ENCODE assay signal across 13 cellular contexts in the genomic region with DNA sequence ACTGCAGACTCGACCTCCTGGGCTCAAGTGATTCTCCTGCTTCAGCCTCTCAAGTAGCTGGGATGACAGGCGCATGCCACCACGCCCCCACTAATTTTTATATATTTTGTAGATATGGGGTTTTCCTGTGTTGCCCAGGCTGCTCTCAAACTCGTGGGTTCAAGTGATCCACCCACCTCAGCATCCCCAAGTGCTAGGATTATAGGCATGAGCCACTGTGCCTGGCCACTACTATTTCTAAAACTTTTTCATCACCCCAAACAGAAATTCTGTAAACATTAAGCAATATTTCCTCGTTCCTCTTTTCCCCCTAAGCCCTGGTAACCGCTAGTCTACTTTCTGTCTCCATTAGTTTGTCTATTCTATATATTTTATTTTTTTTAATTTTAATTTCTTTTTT.
"Had no signal": no experiment of that assay in that cellular context is flagged by ENCODE, and none has a peak within 500 bp of the region (broad histone marks: within the 10 kb centered on the region; RNA-seq: fewer than 3 reads in every experiment).

No MANE protein-coding gene starts in this region.

- H3K27ac Mint-ChIP-seq: activated CD4-positive, alpha-beta memory T cell treated with anti-CD3 and anti-CD28 coated beads, Interleukin-2, amount 10 ng/mL, durations not matched to agents 7 days and 5 days; activated T-cell treated with anti-CD3 and anti-CD28 coated beads, Interleukin-2, amount 50 U/mL, for 72 hours; immature natural killer cell; neural progenitor cell; stimulated activated naive CD8-positive, alpha-beta T cell treated with anti-CD3 and anti-CD28 coated beads, Interleukin-15, Interleukin-2, amounts not matched to agents 100 ng/mL and 50 ng/mL, for 24 hours had no signal

- DNase-seq: activated CD4-positive, alpha-beta memory T cell treated with anti-CD3 and anti-CD28 coated beads, Interleukin-2, amount 10 ng/mL, durations not matched to agents 7 days and 5 days; activated CD4-positive, alpha-beta T cell treated with anti-CD3 and anti-CD28 coated beads for 1 hour; activated CD8-positive, alpha-beta memory T cell treated with anti-CD3 and anti-CD28 coated beads, Interleukin-2, amount 50 U/mL, for 4 hours; activated T-cell treated with anti-CD3 and anti-CD28 coated beads, Interleukin-2, amount 50 U/mL, for 72 hours; aorta; glutamatergic neuron; immature natural killer cell; pancreas; stimulated activated CD4-positive, alpha-beta T cell treated with anti-CD3 and anti-CD28 coated beads, Interleukin-15, amount 100 ng/mL, for 24 hours; stimulated activated CD4-positive, alpha-beta T cell treated with anti-CD3 and anti-CD28 coated beads, Interleukin-4, amount 100 ng/mL, for 24 hours had no signal

- H3K9me3 Mint-ChIP-seq: activated CD4-positive, alpha-beta memory T cell treated with anti-CD3 and anti-CD28 coated beads, Interleukin-2, amount 10 ng/mL, durations not matched to agents 7 days and 5 days; activated T-cell treated with anti-CD3 and anti-CD28 coated beads, Interleukin-2, amount 50 U/mL, for 72 hours; immature natural killer cell; neural progenitor cell; stimulated activated naive CD8-positive, alpha-beta T cell treated with anti-CD3 and anti-CD28 coated beads, Interleukin-15, Interleukin-2, amounts not matched to agents 100 ng/mL and 50 ng/mL, for 24 hours had no signal

- H3K27ac ChIP-seq: breast epithelium, neural progenitor cell, pancreas had no signal

- H3K27me3 ChIP-seq: neural progenitor cell, pancreas had no signal

- H3K27me3 Mint-ChIP-seq: activated CD4-positive, alpha-beta memory T cell treated with anti-CD3 and anti-CD28 coated beads, Interleukin-2, amount 10 ng/mL, durations not matched to agents 7 days and 5 days; stimulated activated naive CD8-positive, alpha-beta T cell treated with anti-CD3 and anti-CD28 coated beads, Interleukin-15, Interleukin-2, amounts not matched to agents 100 ng/mL and 50 ng/mL, for 24 hours had no signal

- H3K36me3 ChIP-seq: breast epithelium, neural progenitor cell, pancreas had no signal

- H3K4me3 ChIP-seq: breast epithelium, neural progenitor cell, pancreas had no signal

- H3K9me3 ChIP-seq: breast epithelium, pancreas had no signal

- H3K4me3 Mint-ChIP-seq: activated CD4-positive, alpha-beta memory T cell treated with anti-CD3 and anti-CD28 coated beads, Interleukin-2, amount 10 ng/mL, durations not matched to agents 7 days and 5 days; activated T-cell treated with anti-CD3 and anti-CD28 coated beads, Interleukin-2, amount 50 U/mL, for 72 hours; immature natural killer cell; neural progenitor cell; stimulated activated naive CD8-positive, alpha-beta T cell treated with anti-CD3 and anti-CD28 coated beads, Interleukin-15, Interleukin-2, amounts not matched to agents 100 ng/mL and 50 ng/mL, for 24 hours had no signal

- H2AFZ ChIP-seq: neural progenitor cell had no signal

- H3K4me1 ChIP-seq: breast epithelium, neural progenitor cell, pancreas had no signal

- FAIRE-seq: pancreas had no signal

- H3K9ac ChIP-seq: neural progenitor cell had no signal

- H3K4me2 ChIP-seq: neural progenitor cell had no signal
